16 cellular contexts compared by ENCODE assay signal in genomic region chr17:80786470-80786869, GRCh38.
DNase-seq lines count a peak whose midpoint lies in the region; ATAC-seq and TF ChIP-seq lines count a peak whose summit lies in the region.
"Had no signal": no experiment of that assay in that cellular context is flagged by ENCODE, and none has a peak within 500 bp of the region (broad histone marks: within the 10 kb centered on the region; RNA-seq: fewer than 3 reads in every experiment).

No MANE protein-coding gene starts in this region.

- no peak overlapping the region for H3K4me3 ChIP-seq in brain microvascular endothelial cell (ENCODE audit: low read depth, low read length)
- no peak overlapping the region for H3K4me3 ChIP-seq in trophoblast cell (ENCODE audit: low read depth, low read length)
- no peak overlapping the region for H3K4me3 ChIP-seq in stomach
- H3K4me3 ChIP-seq: gastroesophageal sphincter, skin epidermis, suprapubic skin had no signal

- no peak overlapping the region for H3K4me2 ChIP-seq in trophoblast cell (ENCODE audit: low read length)

- peaks cover 8% of the 10 kb centered on the region for H3K36me3 Mint-ChIP-seq in mesothelial cell of epicardium

- H3K79me2 ChIP-seq in trophoblast cell (ENCODE audit: control insufficient read depth, insufficient read depth, low read length, poor library complexity) = peaks cover 1% of the 10 kb centered on the region

- H3K9me3 Mint-ChIP-seq in mesothelial cell of epicardium = peaks cover 8% of the 10 kb centered on the region
- H3K9me3 Mint-ChIP-seq: CD8-positive, alpha-beta memory T cell had no signal

- H3K23ac ChIP-seq in trophoblast cell (ENCODE audit: low read length) = no peak overlapping the region

- H3K18ac ChIP-seq in trophoblast cell (ENCODE audit: low read length) = peak overlapping the region; percentile 69

- no peak for DNase-seq in HEK293T (ENCODE audit: extremely low spot score)
- peak; percentile 88 for DNase-seq in NCI-H2107 treated with DMSO at 0.1 percent for 48 hours (lab: John Stamatoyannopoulos, UW; ENCODE audit: unreplicated experiment)
- no peak for DNase-seq in brain microvascular endothelial cell
- DNase-seq in trophoblast cell = no peak
- no peak for DNase-seq in mesothelial cell of epicardium (ENCODE audit: low spot score in 2 of 2, unreplicated experiment in 2 of 2)
- DNase-seq in stomach = no peak
- DNase-seq: CD8-positive, alpha-beta memory T cell; effector memory CD4-positive, alpha-beta T cell; HCEC 1CT; kidney glomerular epithelial cell; nephron progenitor cell; WERI-Rb-1 had no signal

- in situ Hi-C loops in brain microvascular endothelial cell (cut with HindIII; ENCODE audit: low pct_ligation_motif_present, low sequenced_read_pairs) = no loop called here

- WGBS in trophoblast cell (ENCODE audit: extremely low coverage, insufficient coverage, insufficient read length) = no CpG with 5 or more reads among the region's 9 CpGs
- 90 to 97% (median 95%) methylated on average over 9 of the region's 9 CpGs for WGBS in stomach, 5 donors

- H4K8ac ChIP-seq in trophoblast cell (ENCODE audit: low read depth, low read length) = no peak overlapping the region

- no peak overlapping the region for H3K4ac ChIP-seq in trophoblast cell (ENCODE audit: low read depth, low read length)

- H3K79me1 ChIP-seq in trophoblast cell (ENCODE audit: low read length) = peaks cover 12% of the 10 kb centered on the region

- no peak overlapping the region for H3K27ac Mint-ChIP-seq in mesothelial cell of epicardium
- H3K27ac Mint-ChIP-seq: nephron progenitor cell had no signal

- peak overlapping the region; percentile 20 for H2BK12ac ChIP-seq in trophoblast cell (ENCODE audit: low read length)

- intact Hi-C loops in stomach (cut with DNase I; ENCODE audit: low total_unique reads) = no loop called here

- H3K9me3 ChIP-seq in trophoblast cell (ENCODE audit: insufficient read depth, low read depth, low read length) (peaks cover 1% of the 10 kb centered on the region), stomach (no peaks in the 10 kb centered on the region)
- H3K9me3 ChIP-seq: gastroesophageal sphincter, suprapubic skin had no signal

- no peaks in the 10 kb centered on the region for H3K27me3 Mint-ChIP-seq in mesothelial cell of epicardium (ENCODE audit: low read depth)

- POLR2A ChIA-PET in HEK293T (lab: Yijun Ruan, JAX) = no interaction called here

- no peak for ATAC-seq in GM19463 (IDR thresholded peaks at IDR 0.05; ENCODE audit: unreplicated experiment)
- ATAC-seq: gastroesophageal sphincter had no signal

- no peak for TF ChIP-seq EP300 in stomach (IDR thresholded peaks at IDR 0.05)

- no peak overlapping the region for H4K91ac ChIP-seq in trophoblast cell (ENCODE audit: low read depth, low read length)

- H2BK5ac ChIP-seq in trophoblast cell (ENCODE audit: low read depth, low read length, poor library complexity) = no peak overlapping the region

- H2BK120ac ChIP-seq in trophoblast cell (ENCODE audit: insufficient read depth, low read length, poor library complexity) = no peak overlapping the region

- H3K27me3 ChIP-seq in brain microvascular endothelial cell (replicated peaks) (no peaks in the 10 kb centered on the region), trophoblast cell (ENCODE audit: insufficient read depth, low read length) (no peaks in the 10 kb centered on the region), stomach (no peaks in the 10 kb centered on the region)
- H3K27me3 ChIP-seq: gastroesophageal sphincter, suprapubic skin had no signal

- no peak for TF ChIP-seq CTCF in brain microvascular endothelial cell (IDR thresholded peaks at IDR 0.05; ENCODE audit: low read depth, low read length, missing control alignments)
- no peak for TF ChIP-seq CTCF in mesothelial cell of epicardium (IDR thresholded peaks at IDR 0.05; ENCODE audit: unreplicated experiment)
- TF ChIP-seq CTCF in stomach (IDR thresholded peaks at IDR 0.05) = no peak

- H3K4me3 Mint-ChIP-seq in mesothelial cell of epicardium = no peak overlapping the region
- H3K4me3 Mint-ChIP-seq: CD8-positive, alpha-beta memory T cell; nephron progenitor cell had no signal

- no peak overlapping the region for H4K12ac ChIP-seq in trophoblast cell (ENCODE audit: low read depth, low read length)

- H3K27ac ChIP-seq in brain microvascular endothelial cell = peak overlapping the region; percentile 67
- H3K27ac ChIP-seq in trophoblast cell (ENCODE audit: low read depth, low read length) = no peak overlapping the region
- H3K27ac ChIP-seq in stomach = no peak overlapping the region
- H3K27ac ChIP-seq: gastroesophageal sphincter, suprapubic skin, WERI-Rb-1 had no signal

- H2AFZ ChIP-seq in trophoblast cell (ENCODE audit: insufficient read depth, low read length, poor library complexity) = no peak overlapping the region

- CTCF ChIA-PET in HEK293T (lab: Yijun Ruan, JAX) = no interaction called here

- H3K36me3 ChIP-seq in brain microvascular endothelial cell (replicated peaks) = no peaks in the 10 kb centered on the region
- H3K36me3 ChIP-seq in trophoblast cell (ENCODE audit: control insufficient read depth in 1 of 2, insufficient read depth in 2 of 2, low read length in 2 of 2) = peaks cover 0 to 2% of the 10 kb centered on the region in 2 experiments
- no peaks in the 10 kb centered on the region for H3K36me3 ChIP-seq in stomach
- H3K36me3 ChIP-seq: gastroesophageal sphincter, suprapubic skin had no signal

- peaks cover 19 to 32% of the 10 kb centered on the region in 2 experiments for H3K4me1 ChIP-seq in trophoblast cell (ENCODE audit: control insufficient read depth in 1 of 2, insufficient read depth in 2 of 2, low read length in 2 of 2)
- H3K4me1 ChIP-seq in stomach = peaks cover 14 to 59% (median 30%) of the 10 kb centered on the region in 4 donors

- TF ChIP-seq POLR2A in stomach (IDR thresholded peaks at IDR 0.05) = no peak

- peaks cover 36% of the 10 kb centered on the region for H3K4me1 Mint-ChIP-seq in mesothelial cell of epicardium

- H2AK5ac ChIP-seq in trophoblast cell (ENCODE audit: low read length) = no peak overlapping the region

- H3K9ac ChIP-seq in trophoblast cell (ENCODE audit: low read length) = no peak overlapping the region

- no peak overlapping the region for H3K14ac ChIP-seq in trophoblast cell (ENCODE audit: low read length)

TF ChIP-seq in HEK293T, 16 proteins besides CTCF, POLR2A, EP300 and RAD21:
- no peak for TF ChIP-seq FOXA1 (IDR thresholded peaks at IDR 0.05)
- TF ChIP-seq HDGF (IDR thresholded peaks at IDR 0.05; ENCODE audit: borderline replicate concordance) = no peak
- no peak for TF ChIP-seq SUZ12 (IDR thresholded peaks at IDR 0.05)
- TF ChIP-seq PKNOX1 (IDR thresholded peaks at IDR 0.05) = peak; percentile 66
- TF ChIP-seq L3MBTL2 (conservative IDR thresholded peaks at IDR 0.05) = no peak
- TF ChIP-seq FOXM1 (IDR thresholded peaks at IDR 0.05; ENCODE audit: borderline replicate concordance) = no peak
